1 cellular context compared by ENCODE assay signal in genomic region chr7:130970196-130970595, GRCh38.
TF ChIP-seq lines count a peak whose summit lies in the region.

No MANE protein-coding gene starts in this region.

TF ChIP-seq in HCT116, 20 proteins besides CTCF, POLR2A, EP300 and RAD21 (continued from another document):
- TF ChIP-seq REST (IDR thresholded peaks at IDR 0.05; ENCODE audit: low read depth) (no peak), ELF1 (IDR thresholded peaks at IDR 0.05; ENCODE audit: borderline replicate concordance, low read depth) (no peak), YY1 (IDR thresholded peaks at IDR 0.05; ENCODE audit: extremely low read depth, insufficient replicate concordance, low read depth, low read length) (no peak)
